In genomic region chr12:104358353-104359003, GRCh38 we compare ENCODE assay signal across 8 cellular contexts.
DNase-seq lines count a peak whose midpoint lies in the region; ATAC-seq and TF ChIP-seq lines count a peak whose summit lies in the region.

No MANE protein-coding gene starts in this region.

- H3K27ac Mint-ChIP-seq in nephron progenitor cell: no peak overlapping the region

- H3K4me3 Mint-ChIP-seq in nephron progenitor cell: no peak overlapping the region

- H3K9me3 Mint-ChIP-seq in nephron progenitor cell: peaks cover 27% of the 10 kb centered on the region

- peaks cover 3% of the 10 kb centered on the region for H3K27me3 Mint-ChIP-seq in nephron progenitor cell (ENCODE audit: low read depth, poor library complexity)

- no peak overlapping the region for H3K27ac ChIP-seq in substantia nigra (ENCODE audit: low read depth, low read length, poor library complexity, severe bottlenecking)

- DNase-seq in SHP77 (lab: John Stamatoyannopoulos, UW): peak; percentile 16 to 27
- DNase-seq in SHP77 treated with DMSO at 0.1 percent for 48 hours (lab: John Stamatoyannopoulos, UW): no peak
- DNase-seq in NCI-H82 treated with DMSO at 0.1 percent for 48 hours (lab: John Stamatoyannopoulos, UW; ENCODE audit: unreplicated experiment): peak; percentile 28
- DNase-seq in activated CD8-positive, alpha-beta memory T cell treated with anti-CD3 and anti-CD28 coated beads for 4 hours (ENCODE audit: low read depth in 2 of 2): peak; percentile 38 to 40
- peak; percentile 65 for DNase-seq in epithelial cell of esophagus (ENCODE audit: low read depth)
- peak; percentile 46 for DNase-seq in nephron progenitor cell
- peak in 33 of 49 donors; percentile 1 to 61 (median 34) for DNase-seq in substantia nigra (lab: John Stamatoyannopoulos, UW)

- TF ChIP-seq CTCF in epithelial cell of esophagus (IDR thresholded peaks at IDR 0.05; ENCODE audit: insufficient read depth, low read depth, low read length, missing control alignments): peak; percentile 90
- peak; percentile 60 for TF ChIP-seq CTCF in nephron progenitor cell (IDR thresholded peaks at IDR 0.05)

- no peaks in the 10 kb centered on the region for H3K4me1 Mint-ChIP-seq in nephron progenitor cell

- peaks cover 17% of the 10 kb centered on the region for H3K36me3 Mint-ChIP-seq in nephron progenitor cell (ENCODE audit: low read depth)

- no peak overlapping the region for H3K4me3 ChIP-seq in epithelial cell of esophagus (ENCODE audit: low read length)

- peak; percentile 76 for ATAC-seq in HG02981 (IDR thresholded peaks at IDR 0.05; ENCODE audit: unreplicated experiment)
